Comparison of ENCODE assay signal across 25 cellular contexts in genomic region chr18:53093650-53094049, GRCh38.
"Had no signal": no experiment of that assay in that cellular context is flagged by ENCODE, and none has a peak within 500 bp of the region (broad histone marks: within the 10 kb centered on the region; RNA-seq: fewer than 3 reads in every experiment).

No MANE protein-coding gene starts in this region.

- H3K4me3 ChIP-seq: ascending aorta, body of pancreas, K562, SJSA1 had no signal

- H3K4me1 ChIP-seq: ascending aorta, body of pancreas, SJSA1 had no signal

- H3K27ac ChIP-seq: ascending aorta, body of pancreas, SJSA1 had no signal

- H3K4me1 Mint-ChIP-seq: activated naive CD4-positive, alpha-beta T cell treated with anti-CD3 and anti-CD28 coated beads, Interleukin-2, amount 10 ng/mL, durations not matched to agents 7 days and 5 days; activated naive CD8-positive, alpha-beta T cell treated with anti-CD3 and anti-CD28 coated beads, Interleukin-2, amount 10 ng/mL, durations not matched to agents 7 days and 5 days; central memory CD8-positive, alpha-beta T cell had no signal

- ATAC-seq: activated CD4-positive, CD25-positive, alpha-beta regulatory T cell treated with anti-CD3 and anti-CD28 coated beads, Interleukin-2, amount 50 U/mL, for 24 hours; activated CD8-positive, alpha-beta T cell treated with anti-CD3 and anti-CD28 coated beads for 36 hours; activated T-cell treated with anti-CD3 and anti-CD28 coated beads, Interleukin-2, amount 50 U/mL, for 72 hours; body of pancreas; K562; PC-3 had no signal

- H3K36me3 Mint-ChIP-seq: activated naive CD4-positive, alpha-beta T cell treated with anti-CD3 and anti-CD28 coated beads, Interleukin-2, amount 10 ng/mL, durations not matched to agents 7 days and 5 days; activated naive CD8-positive, alpha-beta T cell treated with anti-CD3 and anti-CD28 coated beads, Interleukin-2, amount 10 ng/mL, durations not matched to agents 7 days and 5 days had no signal

- H3K27ac Mint-ChIP-seq: activated CD8-positive, alpha-beta T cell treated with anti-CD3 and anti-CD28 coated beads for 36 hours; activated naive CD4-positive, alpha-beta T cell treated with anti-CD3 and anti-CD28 coated beads, Interleukin-2, amount 10 ng/mL, durations not matched to agents 7 days and 5 days; activated naive CD8-positive, alpha-beta T cell treated with anti-CD3 and anti-CD28 coated beads, Interleukin-2, amount 10 ng/mL, durations not matched to agents 7 days and 5 days; activated T-cell treated with anti-CD3 and anti-CD28 coated beads, Interleukin-2, amount 50 U/mL, for 72 hours; activated T-helper 2 cell treated with anti-CD3 and anti-CD28 coated beads, Interferon-gamma antibody, Interleukin-2, Interleukin-4, amounts not matched to agents 10 μg/mL and 5 μg/mL and 100 μg/mL, durations not matched to agents 14 hours and 24 hours and 36 hours; T-helper 1 cell treated with Interleukin-12 subunit alpha and Interleukin-12 subunit beta and Interleukin-4 antibody, amounts not matched to agents 30 μg/mL and 1 μg/mL, for 36 hours had no signal

- H3K27me3 Mint-ChIP-seq: activated CD8-positive, alpha-beta T cell treated with anti-CD3 and anti-CD28 coated beads for 36 hours; activated naive CD4-positive, alpha-beta T cell treated with anti-CD3 and anti-CD28 coated beads, Interleukin-2, amount 10 ng/mL, durations not matched to agents 7 days and 5 days; activated naive CD8-positive, alpha-beta T cell treated with anti-CD3 and anti-CD28 coated beads, Interleukin-2, amount 10 ng/mL, durations not matched to agents 7 days and 5 days; central memory CD8-positive, alpha-beta T cell had no signal

- H3K9me3 ChIP-seq: ascending aorta, body of pancreas, SJSA1 had no signal

- H3K4me3 Mint-ChIP-seq: activated CD8-positive, alpha-beta T cell treated with anti-CD3 and anti-CD28 coated beads for 36 hours; activated naive CD4-positive, alpha-beta T cell treated with anti-CD3 and anti-CD28 coated beads, Interleukin-2, amount 10 ng/mL, durations not matched to agents 7 days and 5 days; activated naive CD8-positive, alpha-beta T cell treated with anti-CD3 and anti-CD28 coated beads, Interleukin-2, amount 10 ng/mL, durations not matched to agents 7 days and 5 days; activated T-cell treated with anti-CD3 and anti-CD28 coated beads, Interleukin-2, amount 50 U/mL, for 72 hours; central memory CD8-positive, alpha-beta T cell; T-helper 1 cell treated with Interleukin-12 subunit alpha and Interleukin-12 subunit beta and Interleukin-4 antibody, amounts not matched to agents 30 μg/mL and 1 μg/mL, for 36 hours had no signal

- H3K36me3 ChIP-seq: ascending aorta, SJSA1 had no signal

- DNase-seq: activated CD4-positive, alpha-beta T cell treated with anti-CD3 and anti-CD28 coated beads for 4 hours; activated CD8-positive, alpha-beta memory T cell treated with anti-CD3 and anti-CD28 coated beads, Interleukin-2, amount 50 U/mL, for 4 hours; activated CD8-positive, alpha-beta T cell treated with anti-CD3 and anti-CD28 coated beads for 36 hours; activated gamma-delta T cell treated with Interleukin-2 at 50 U/mL for 16 hours; activated naive CD4-positive, alpha-beta T cell treated with anti-CD3 and anti-CD28 coated beads, Interleukin-2, amount 10 ng/mL, durations not matched to agents 7 days and 5 days; activated naive CD8-positive, alpha-beta T cell treated with anti-CD3 and anti-CD28 coated beads, Interleukin-2, amount 10 ng/mL, durations not matched to agents 7 days and 5 days; activated T-cell treated with anti-CD3 and anti-CD28 coated beads, Interleukin-2, amount 50 U/mL, for 72 hours; amniotic stem cell; body of pancreas; Karpas-422; MM.1S; NCI-H1105; NCI-H1436; NCI-H1694 treated with DMSO at 0.1 percent for 48 hours; NCI-H2029 treated with DMSO at 0.1 percent for 48 hours; NCI-H524 treated with DMSO at 0.1 percent for 48 hours; PC-3; SHP77 had no signal

- H3K27me3 ChIP-seq: ascending aorta, body of pancreas, SJSA1 had no signal

- H3K9me3 Mint-ChIP-seq: activated CD8-positive, alpha-beta T cell treated with anti-CD3 and anti-CD28 coated beads for 36 hours had no signal
